Comparison of ENCODE assay signal across 8 cellular contexts in genomic region chr2:219459460-219460311, GRCh38. TPM values are rescaled to one million over a fixed set of nuclear protein-coding genes. Genes with fewer than 3 reads are reported as not detected.
A peak's percentile ranks its signal among the peaks of the same experiment; 100 is the strongest.
DNase-seq lines count a peak whose midpoint lies in the region; ATAC-seq and TF ChIP-seq lines count a peak whose summit lies in the region.

No MANE protein-coding gene starts in this region.

- H3K9me3 Mint-ChIP-seq in activated CD4-positive, alpha-beta T cell treated with anti-CD3 and anti-CD28 coated beads for 36 hours (ENCODE audit: low read depth), result no peaks in the 10 kb centered on the region
- H3K9me3 Mint-ChIP-seq in activated naive CD8-positive, alpha-beta T cell treated with anti-CD3 and anti-CD28 coated beads for 36 hours, result no peaks in the 10 kb centered on the region

- H3K79me2 ChIP-seq in OCI-LY7 (ENCODE audit: insufficient read depth, low read depth, low read length), result no peaks in the 10 kb centered on the region

- no peaks in the 10 kb centered on the region for H3K27me3 Mint-ChIP-seq in activated CD4-positive, alpha-beta T cell treated with anti-CD3 and anti-CD28 coated beads for 36 hours
- H3K27me3 Mint-ChIP-seq in activated naive CD8-positive, alpha-beta T cell treated with anti-CD3 and anti-CD28 coated beads for 36 hours, result no peaks in the 10 kb centered on the region

- BruUV-seq in OCI-LY7 (replicated peaks; lab: Mats Ljungman, UMichigan), result no TSS peak

- no peak overlapping the region for H3K4me3 Mint-ChIP-seq in activated CD4-positive, alpha-beta T cell treated with anti-CD3 and anti-CD28 coated beads for 36 hours
- H3K4me3 Mint-ChIP-seq in activated naive CD8-positive, alpha-beta T cell treated with anti-CD3 and anti-CD28 coated beads for 36 hours, result no peak overlapping the region

- peaks cover 0 to 5% (median 0%) of the 10 kb centered on the region in 7 donors for H3K27me3 ChIP-seq in heart right ventricle

- H3K9me3 ChIP-seq in OCI-LY7 (ENCODE audit: low read length), result no peaks in the 10 kb centered on the region
- no peaks in the 10 kb centered on the region for H3K9me3 ChIP-seq in heart right ventricle

- CTCF ChIA-PET in activated CD4-positive, alpha-beta T cell treated with anti-CD3 and anti-CD28 coated beads for 36 hours (lab: Charles Lee), result interaction anchor here (0.7 to 2.8 kb wide), 7 partner anchors 10 to 100 kb away, joined by 3 to 18 read pairs (median 3); no protein-coding TSS in a partner anchor
- CTCF ChIA-PET in OCI-LY7 (lab: Charles Lee; ENCODE audit: unreplicated experiment), result no interaction called here

- TF ChIP-seq CTCF in OCI-LY7 (conservative IDR thresholded peaks at IDR 0.05; ENCODE audit: low read length) (peak; percentile 84), heart right ventricle (IDR thresholded peaks at IDR 0.05) (peak; percentile 75 to 92 (median 87))

- intact Hi-C loops in activated CD4-positive, alpha-beta T cell treated with anti-CD3 and anti-CD28 coated beads for 36 hours (cut with DNase I, micrococcal nuclease), result loop anchor here (1.0 to 5.0 kb wide), 3 partner anchors 57 to 73 kb away; no protein-coding TSS in a partner anchor
- intact Hi-C loops in OCI-LY7 (cut with micrococcal nuclease; ENCODE audit: unreplicated experiment), result loop anchor here (1.0 to 2.0 kb wide), 2 partner anchors 29 to 71 kb away; no protein-coding TSS in a partner anchor
- intact Hi-C loops in heart right ventricle (cut with DNase I), result loop anchor here in 6 of 10 donors (2.0 to 10.0 kb wide), 3 partner anchors 55 to 73 kb away; no protein-coding TSS in a partner anchor

- peaks cover 4% of the 10 kb centered on the region for H3K4me1 Mint-ChIP-seq in activated CD4-positive, alpha-beta T cell treated with anti-CD3 and anti-CD28 coated beads for 36 hours
- peaks cover 16% of the 10 kb centered on the region for H3K4me1 Mint-ChIP-seq in activated naive CD8-positive, alpha-beta T cell treated with anti-CD3 and anti-CD28 coated beads for 36 hours

- no peaks in the 10 kb centered on the region for H4K20me1 ChIP-seq in OCI-LY7 (ENCODE audit: insufficient read depth, low read length)

- ATAC-seq in activated CD4-positive, alpha-beta T cell treated with anti-CD3 and anti-CD28 coated beads for 36 hours, result peak; percentile 46
- ATAC-seq in HG02885 (IDR thresholded peaks at IDR 0.05; ENCODE audit: poor library complexity, unreplicated experiment) (peak; percentile 76), heart right ventricle (peak; percentile 57 to 81 (median 70))

- DNase-seq in activated CD4-positive, alpha-beta T cell treated with anti-CD3 and anti-CD28 coated beads for 36 hours, result peak; percentile 64
- DNase-seq in activated CD4-positive, alpha-beta T cell treated with anti-CD3 and anti-CD28 coated beads for 1 hour, result no peak
- peak; percentile 55 for DNase-seq in OCI-LY7 (ENCODE audit: low spot score)
- DNase-seq in activated naive CD8-positive, alpha-beta T cell treated with anti-CD3 and anti-CD28 coated beads for 36 hours, result peak; percentile 41
- DNase-seq in heart right ventricle, result peak; percentile 66 to 68
- DNase-seq in retina, result peak; percentile 83
- DNase-seq in DMS79 (lab: John Stamatoyannopoulos, UW), result no peak

- H3K27ac ChIP-seq in OCI-LY7 (ENCODE audit: low read depth, low read length, poor library complexity, severe bottlenecking) (no peak overlapping the region), heart right ventricle (peak overlapping the region; percentile 67 to 96 (median 90))

- no peak overlapping the region for H3K27ac Mint-ChIP-seq in activated CD4-positive, alpha-beta T cell treated with anti-CD3 and anti-CD28 coated beads for 36 hours
- H3K27ac Mint-ChIP-seq in activated naive CD8-positive, alpha-beta T cell treated with anti-CD3 and anti-CD28 coated beads for 36 hours, result no peak overlapping the region

- H3K4me1 ChIP-seq in OCI-LY7 (ENCODE audit: insufficient read depth, low read length, poor library complexity, severe bottlenecking) (peaks cover 9% of the 10 kb centered on the region), heart right ventricle (peaks cover 3 to 63% (median 11%) of the 10 kb centered on the region in 9 donors)

- POLR2A ChIA-PET in activated CD4-positive, alpha-beta T cell treated with anti-CD3 and anti-CD28 coated beads for 36 hours (lab: Charles Lee), result no interaction called here
- POLR2A ChIA-PET in OCI-LY7 (lab: Charles Lee), result interaction anchor here (1.0 kb wide), 1 partner anchor 39 kb away, joined by 3 read pairs; the partner anchor contains the start of gene GMPPA

- no peaks in the 10 kb centered on the region for H3K9me2 ChIP-seq in OCI-LY7 (ENCODE audit: insufficient read depth, low read length)

- H3K4me2 ChIP-seq in OCI-LY7 (ENCODE audit: low read length), result no peak overlapping the region

- no peaks in the 10 kb centered on the region for H3K36me3 Mint-ChIP-seq in activated CD4-positive, alpha-beta T cell treated with anti-CD3 and anti-CD28 coated beads for 36 hours (ENCODE audit: low read depth)
- no peaks in the 10 kb centered on the region for H3K36me3 Mint-ChIP-seq in activated naive CD8-positive, alpha-beta T cell treated with anti-CD3 and anti-CD28 coated beads for 36 hours

- no peak overlapping the region for H3K4me3 ChIP-seq in OCI-LY7 (ENCODE audit: low read depth, low read length, poor library complexity, severe bottlenecking)
- H3K4me3 ChIP-seq in heart right ventricle, result no peak overlapping the region

- 22 to 27% methylated on average over 14 of the region's 14 CpGs for WGBS in heart right ventricle, 2 donors

- H2AFZ ChIP-seq in OCI-LY7 (ENCODE audit: low read length), result no peak overlapping the region

- H3K36me3 ChIP-seq in OCI-LY7 (ENCODE audit: insufficient read depth, low read length) (no peaks in the 10 kb centered on the region), heart right ventricle (peaks cover 0 to 21% (median 0%) of the 10 kb centered on the region in 9 donors)

RNA-seq across cellular contexts. Expression of gene SPEG, which starts 25.0 kb away (rescaled TPM):
- 1 to 10 TPM in 1 of 2 experiments, under 1 TPM in 1; 0.89 to 1.4 TPM for total RNA-seq in activated CD4-positive, alpha-beta T cell treated with anti-CD3 and anti-CD28 coated beads for 36 hours
- total RNA-seq in OCI-LY7 (2014; rRNA removed; shearing (Covaris generic)), result 0.13 TPM in 1 of 2 replicates, not detected in the other
- 0.35 and 0.46 TPM in 2 replicates for total RNA-seq in OCI-LY7 (2022)
- 1 to 10 TPM; 1.5 to 1.6 TPM for total RNA-seq in activated naive CD8-positive, alpha-beta T cell treated with anti-CD3 and anti-CD28 coated beads for 36 hours
- 100 to 1,000 TPM in 9 of 10 donors, 10 to 100 TPM in 1; 97.2 to 151 (median 120) TPM for total RNA-seq in heart right ventricle
- polyA plus RNA-seq in heart right ventricle, result 100 to 1,000 TPM in 1 of 2 donors, 10 to 100 TPM in 1; 62.9 to 130 TPM

RNA-seq across cellular contexts. Expression of gene GMPPA, which starts 39.0 kb away (rescaled TPM):
- total RNA-seq in activated CD4-positive, alpha-beta T cell treated with anti-CD3 and anti-CD28 coated beads for 36 hours, result 10 to 100 TPM; 35.2 to 35.5 TPM
- 22.3 and 28.4 TPM in 2 replicates for total RNA-seq in OCI-LY7 (2014; rRNA removed; shearing (Covaris generic))
- total RNA-seq in OCI-LY7 (2022), result 42.9 and 46.4 TPM in 2 replicates
- total RNA-seq in activated naive CD8-positive, alpha-beta T cell treated with anti-CD3 and anti-CD28 coated beads for 36 hours, result 10 to 100 TPM; 29.1 to 31.5 TPM
- 10 to 100 TPM; 15.8 to 29.4 (median 21.0) TPM for total RNA-seq in heart right ventricle
- 10 to 100 TPM; 28.2 to 48.6 TPM for polyA plus RNA-seq in heart right ventricle

RNA-seq across cellular contexts. Expression of gene DES, which starts 41.5 kb away (rescaled TPM):
- not detected for total RNA-seq in activated CD4-positive, alpha-beta T cell treated with anti-CD3 and anti-CD28 coated beads for 36 hours
- not detected in 2 replicates for total RNA-seq in OCI-LY7 (2014; rRNA removed; shearing (Covaris generic))
- not detected in 2 replicates for total RNA-seq in OCI-LY7 (2022)
- total RNA-seq in activated naive CD8-positive, alpha-beta T cell treated with anti-CD3 and anti-CD28 coated beads for 36 hours, result under 1 TPM; 0.26 to 0.39 TPM
- total RNA-seq in heart right ventricle, result over 10,000 TPM; 12,560 to 18,019 (median 15,816) TPM
- over 10,000 TPM; 13,697 to 18,010 TPM for polyA plus RNA-seq in heart right ventricle

RNA-seq across cellular contexts. Expression of gene ASIC4, which starts 54.6 kb away (rescaled TPM):
- not detected for total RNA-seq in activated CD4-positive, alpha-beta T cell treated with anti-CD3 and anti-CD28 coated beads for 36 hours
- 0.39 and 0.73 TPM in 2 replicates for total RNA-seq in OCI-LY7 (2014; rRNA removed; shearing (Covaris generic))
- total RNA-seq in OCI-LY7 (2022) (0.74 and 0.96 TPM in 2 replicates), heart right ventricle (under 1 TPM in 5 of 10 donors, not detected in 5; 0.15 to 0.43 (median 0.20) TPM)
- total RNA-seq in activated naive CD8-positive, alpha-beta T cell treated with anti-CD3 and anti-CD28 coated beads for 36 hours, result not detected
- not detected for polyA plus RNA-seq in heart right ventricle

Comparison
In these comparisons a context has a peak if more than half of its experiments do, and no peak if none do; other contexts are left out.
1. DNase-seq: peak in activated CD4-positive, alpha-beta T cell treated with anti-CD3 and anti-CD28 coated beads for 36 hours (single experiment), OCI-LY7 (single experiment), activated naive CD8-positive, alpha-beta T cell treated with anti-CD3 and anti-CD28 coated beads for 36 hours (single experiment), heart right ventricle (2 of 2) and retina (single experiment); none in activated CD4-positive, alpha-beta T cell treated with anti-CD3 and anti-CD28 coated beads for 1 hour (single experiment) and DMS79 (single experiment).
2. RNA of gene SPEG, which starts 25.0 kb away (total RNA-seq): 97.2 to 151 TPM in heart right ventricle; 1.5 to 1.6 TPM in activated naive CD8-positive, alpha-beta T cell treated with anti-CD3 and anti-CD28 coated beads for 36 hours, 0.89 to 1.4 TPM in activated CD4-positive, alpha-beta T cell treated with anti-CD3 and anti-CD28 coated beads for 36 hours and 0.13 to 0.46 TPM in OCI-LY7; every median in the first group is over 10 times any median in the second.
3. RNA of gene DES, which starts 41.5 kb away (total RNA-seq): 12,560 to 18,019 TPM in heart right ventricle; 0.26 to 0.39 TPM in activated naive CD8-positive, alpha-beta T cell treated with anti-CD3 and anti-CD28 coated beads for 36 hours, not detected in activated CD4-positive, alpha-beta T cell treated with anti-CD3 and anti-CD28 coated beads for 36 hours and not detected in OCI-LY7; every median in the first group is over 1,000 times any median in the second.
4. Peak in every context shown above with its lines, with median percentiles within 50 percentile points of each other: ATAC-seq.